In the genomic region with DNA sequence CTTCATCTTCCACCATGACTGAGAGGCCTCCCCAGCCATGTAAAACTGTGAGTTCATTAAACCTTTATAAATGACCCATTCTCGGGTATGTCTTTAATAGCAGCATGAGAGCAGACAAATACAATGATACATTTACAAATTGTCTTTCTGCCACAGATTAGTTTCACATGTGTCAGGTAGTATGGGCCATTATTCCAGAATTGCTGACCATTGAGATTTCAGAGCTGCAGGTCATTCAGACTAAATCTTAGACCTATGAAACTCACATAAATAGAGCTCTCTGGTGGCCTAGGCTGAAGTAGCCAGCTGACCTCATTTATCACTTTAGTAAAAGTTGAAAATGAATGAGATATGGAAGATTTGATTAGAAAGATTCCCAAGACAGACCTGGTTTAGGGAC, we compare ENCODE assay signal across 25 cellular contexts.
"Had no signal": no experiment of that assay in that cellular context is flagged by ENCODE, and none has a peak within 500 bp of the region (broad histone marks: within the 10 kb centered on the region; RNA-seq: fewer than 3 reads in every experiment).

No MANE protein-coding gene starts in this region.

- H3K27ac ChIP-seq: colonic mucosa, epithelial cell of prostate, gastroesophageal sphincter, heart left ventricle, hepatocyte, left lung, lower lobe of right lung had no signal

- H3K4me3 ChIP-seq: colonic mucosa, esophagus squamous epithelium, gastroesophageal sphincter, heart left ventricle, hepatocyte, left lung, lower lobe of right lung had no signal

- H3K36me3 ChIP-seq: colonic mucosa, gastroesophageal sphincter, left lung, lower lobe of right lung had no signal

- H3K79me2 ChIP-seq: hepatocyte had no signal

- DNase-seq: colonic mucosa; cortex of kidney; effector CD8-positive, alpha-beta T cell; effector memory CD8-positive, alpha-beta T cell; endodermal cell; erythroblast; esophagus squamous epithelium; foreskin fibroblast; heart left ventricle; hypothalamus; immature natural killer cell; islet precursor cell; left cardiac atrium; left lung; left ventricle myocardium superior; lower lobe of right lung; mesendoderm; midbrain; naive thymus-derived CD4-positive, alpha-beta T cell had no signal

- H2AFZ ChIP-seq: hepatocyte had no signal

- H3K4me2 ChIP-seq: hepatocyte had no signal

- H3K4me1 ChIP-seq: colonic mucosa, gastroesophageal sphincter, heart left ventricle, left lung, lower lobe of right lung had no signal

- ATAC-seq: effector memory CD8-positive, alpha-beta T cell; esophagus mucosa; gastroesophageal sphincter; heart left ventricle; left cardiac atrium; left lung; left ventricle myocardium superior; lower lobe of right lung; naive thymus-derived CD4-positive, alpha-beta T cell had no signal

- FAIRE-seq: endometrium, frontal cortex had no signal

- H3K27me3 ChIP-seq: colonic mucosa, heart left ventricle, hepatocyte, left lung had no signal

- H3K9me3 ChIP-seq: colonic mucosa, esophagus squamous epithelium, gastroesophageal sphincter, heart left ventricle, left lung, lower lobe of right lung had no signal
